8 cellular contexts compared by ENCODE assay signal in the genomic region with DNA sequence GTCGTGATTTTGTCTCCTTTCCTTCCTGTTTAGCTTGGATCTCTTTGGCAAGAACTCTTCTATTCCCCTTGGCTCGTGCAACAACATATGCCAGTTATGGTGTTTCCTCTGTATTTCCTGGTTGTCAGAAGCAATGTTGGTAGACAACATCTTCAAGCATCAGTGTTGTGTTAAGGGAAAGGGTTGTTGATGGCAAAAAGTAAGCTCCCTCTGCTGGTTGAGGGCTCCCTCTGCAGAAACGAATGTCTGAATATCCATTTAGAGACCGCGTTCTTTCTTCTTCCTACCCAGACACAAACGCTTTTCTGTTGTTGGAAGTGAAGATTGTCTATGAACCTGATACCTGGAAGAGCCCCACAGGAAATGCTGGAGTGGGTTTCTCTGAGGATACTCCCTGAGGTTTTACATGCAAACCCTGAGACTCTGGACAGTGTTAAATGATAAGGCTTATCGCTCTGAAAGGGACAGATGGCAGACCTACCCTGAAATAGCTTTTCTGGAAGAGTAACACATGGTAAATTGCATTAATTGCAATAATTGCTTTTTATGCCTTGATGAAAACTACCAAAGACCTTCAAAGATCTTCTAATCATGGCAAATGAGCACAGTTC. TPM values are rescaled to one million over a fixed set of nuclear protein-coding genes. Genes with fewer than 3 reads are reported as not detected.
DNase-seq lines count a peak whose midpoint lies in the region; TF ChIP-seq lines count a peak whose summit lies in the region.

No MANE protein-coding gene starts in this region.

- POLR2A ChIA-PET in activated CD4-positive, alpha-beta memory T cell treated with anti-CD3 and anti-CD28 coated beads for 36 hours (lab: Charles Lee): no interaction called here
- POLR2A ChIA-PET in activated CD4-positive, alpha-beta memory T cell treated with anti-CD3 and anti-CD28 coated beads, Interleukin-2, amount 10 ng/mL, durations not matched to agents 7 days and 5 days (lab: Charles Lee): no interaction called here

- no peaks in the 10 kb centered on the region for H3K4me1 Mint-ChIP-seq in activated CD4-positive, alpha-beta memory T cell treated with anti-CD3 and anti-CD28 coated beads for 36 hours (ENCODE audit: low read depth)
- H3K4me1 Mint-ChIP-seq in activated CD4-positive, alpha-beta memory T cell treated with anti-CD3 and anti-CD28 coated beads, Interleukin-2, amount 10 ng/mL, durations not matched to agents 7 days and 5 days: peaks cover 1% of the 10 kb centered on the region
- no peaks in the 10 kb centered on the region for H3K4me1 Mint-ChIP-seq in mesothelial cell of epicardium

- CTCF ChIA-PET in activated CD4-positive, alpha-beta memory T cell treated with anti-CD3 and anti-CD28 coated beads for 36 hours (lab: Charles Lee): interaction anchor here (0.7 to 2.0 kb wide), 5 partner anchors 37 to 643 kb away, joined by 3 to 10 read pairs (median 3); no protein-coding TSS in a partner anchor
- CTCF ChIA-PET in activated CD4-positive, alpha-beta memory T cell treated with anti-CD3 and anti-CD28 coated beads, Interleukin-2, amount 10 ng/mL, durations not matched to agents 7 days and 5 days (lab: Charles Lee): interaction anchor here (0.6 to 2.5 kb wide), 5 partner anchors 18 to 642 kb away, joined by 3 to 11 read pairs (median 3); no protein-coding TSS in a partner anchor

- no peak overlapping the region for H3K4me3 Mint-ChIP-seq in activated CD4-positive, alpha-beta memory T cell treated with anti-CD3 and anti-CD28 coated beads for 36 hours
- H3K4me3 Mint-ChIP-seq in activated CD4-positive, alpha-beta memory T cell treated with anti-CD3 and anti-CD28 coated beads, Interleukin-2, amount 10 ng/mL, durations not matched to agents 7 days and 5 days: no peak overlapping the region
- H3K4me3 Mint-ChIP-seq in mesothelial cell of epicardium: no peak overlapping the region

- intact Hi-C loops in activated CD4-positive, alpha-beta memory T cell treated with anti-CD3 and anti-CD28 coated beads for 36 hours (cut with micrococcal nuclease): loop anchor here (10.0 kb wide), 1 partner anchor 640 kb away; no protein-coding TSS in a partner anchor

- TF ChIP-seq CTCF in HFF-Myc (IDR thresholded peaks at IDR 0.05; ENCODE audit: low read depth, low read length, missing control alignments) (peak; percentile 78), choroid plexus epithelial cell (conservative IDR thresholded peaks at IDR 0.05; ENCODE audit: low read depth, low read length) (peak; percentile 91), mesothelial cell of epicardium (IDR thresholded peaks at IDR 0.05; ENCODE audit: unreplicated experiment) (peak; percentile 48)

- H3K27ac Mint-ChIP-seq in activated CD4-positive, alpha-beta memory T cell treated with anti-CD3 and anti-CD28 coated beads for 36 hours: no peak overlapping the region
- no peak overlapping the region for H3K27ac Mint-ChIP-seq in activated CD4-positive, alpha-beta memory T cell treated with anti-CD3 and anti-CD28 coated beads, Interleukin-2, amount 10 ng/mL, durations not matched to agents 7 days and 5 days
- H3K27ac Mint-ChIP-seq in mesothelial cell of epicardium: no peak overlapping the region

- no peaks in the 10 kb centered on the region for H3K36me3 Mint-ChIP-seq in activated CD4-positive, alpha-beta memory T cell treated with anti-CD3 and anti-CD28 coated beads for 36 hours
- no peaks in the 10 kb centered on the region for H3K36me3 Mint-ChIP-seq in activated CD4-positive, alpha-beta memory T cell treated with anti-CD3 and anti-CD28 coated beads, Interleukin-2, amount 10 ng/mL, durations not matched to agents 7 days and 5 days (ENCODE audit: low read depth)
- H3K36me3 Mint-ChIP-seq in mesothelial cell of epicardium: no peaks in the 10 kb centered on the region

- H3K9me3 Mint-ChIP-seq in activated CD4-positive, alpha-beta memory T cell treated with anti-CD3 and anti-CD28 coated beads for 36 hours: no peaks in the 10 kb centered on the region
- no peaks in the 10 kb centered on the region for H3K9me3 Mint-ChIP-seq in activated CD4-positive, alpha-beta memory T cell treated with anti-CD3 and anti-CD28 coated beads, Interleukin-2, amount 10 ng/mL, durations not matched to agents 7 days and 5 days
- H3K9me3 Mint-ChIP-seq in mesothelial cell of epicardium: no peaks in the 10 kb centered on the region

- DNase-seq in activated CD4-positive, alpha-beta memory T cell treated with anti-CD3 and anti-CD28 coated beads for 36 hours: peak; percentile 10
- no peak for DNase-seq in activated CD4-positive, alpha-beta memory T cell treated with anti-CD3 and anti-CD28 coated beads, Interleukin-2, amount 10 ng/mL, durations not matched to agents 7 days and 5 days
- DNase-seq in HFF-Myc (ENCODE audit: extremely low read depth, low read depth) (peak; percentile 30), NCI-H526 treated with DMSO at 0.1 percent for 48 hours (lab: John Stamatoyannopoulos, UW) (peak; percentile 4), choroid plexus epithelial cell (ENCODE audit: low read depth) (peak; percentile 73), mesothelial cell of epicardium (ENCODE audit: low spot score in 2 of 2, unreplicated experiment in 2 of 2) (no peak)
- no peak for DNase-seq in activated CD4-positive, CD25-positive, alpha-beta regulatory T cell (lab: John Stamatoyannopoulos, UW)
- DNase-seq in effector CD8-positive, alpha-beta T cell (lab: John Stamatoyannopoulos, UW): no peak

- H3K4me3 ChIP-seq in HFF-Myc (replicated peaks; ENCODE audit: low read depth, low read length) (no peak overlapping the region), choroid plexus epithelial cell (ENCODE audit: low read depth, low read length) (no peak overlapping the region)

- peaks cover 14% of the 10 kb centered on the region for H3K27me3 Mint-ChIP-seq in activated CD4-positive, alpha-beta memory T cell treated with anti-CD3 and anti-CD28 coated beads for 36 hours
- H3K27me3 Mint-ChIP-seq in activated CD4-positive, alpha-beta memory T cell treated with anti-CD3 and anti-CD28 coated beads, Interleukin-2, amount 10 ng/mL, durations not matched to agents 7 days and 5 days: peaks cover 17% of the 10 kb centered on the region
- peaks cover 37% of the 10 kb centered on the region for H3K27me3 Mint-ChIP-seq in mesothelial cell of epicardium (ENCODE audit: low read depth)

RNA-seq across cellular contexts. Expression of gene C1QL3, which starts 23.6 kb away (rescaled TPM):
- not detected for total RNA-seq in activated CD4-positive, alpha-beta memory T cell treated with anti-CD3 and anti-CD28 coated beads for 36 hours
- total RNA-seq in activated CD4-positive, alpha-beta memory T cell treated with anti-CD3 and anti-CD28 coated beads, Interleukin-2, amount 10 ng/mL, durations not matched to agents 7 days and 5 days: under 1 TPM; 0.08 to 0.15 TPM
- total RNA-seq in mesothelial cell of epicardium: not detected in 3 replicates

Comparison
In these comparisons a context has a peak if more than half of its experiments do, and no peak if none do; other contexts are left out.
1. DNase-seq: peak in activated CD4-positive, alpha-beta memory T cell treated with anti-CD3 and anti-CD28 coated beads for 36 hours (single experiment), HFF-Myc (single experiment), NCI-H526 treated with DMSO at 0.1 percent for 48 hours (single experiment) and choroid plexus epithelial cell (single experiment); none in activated CD4-positive, alpha-beta memory T cell treated with anti-CD3 and anti-CD28 coated beads, Interleukin-2, amount 10 ng/mL, durations not matched to agents 7 days and 5 days (single experiment), mesothelial cell of epicardium (0 of 2), activated CD4-positive, CD25-positive, alpha-beta regulatory T cell (0 of 4) and effector CD8-positive, alpha-beta T cell (single experiment).
2. Peak in every context shown above with its lines, with median percentiles within 50 percentile points of each other: CTCF ChIP-seq.